ENCODE assay signal across 3 cellular contexts in the genomic region with DNA sequence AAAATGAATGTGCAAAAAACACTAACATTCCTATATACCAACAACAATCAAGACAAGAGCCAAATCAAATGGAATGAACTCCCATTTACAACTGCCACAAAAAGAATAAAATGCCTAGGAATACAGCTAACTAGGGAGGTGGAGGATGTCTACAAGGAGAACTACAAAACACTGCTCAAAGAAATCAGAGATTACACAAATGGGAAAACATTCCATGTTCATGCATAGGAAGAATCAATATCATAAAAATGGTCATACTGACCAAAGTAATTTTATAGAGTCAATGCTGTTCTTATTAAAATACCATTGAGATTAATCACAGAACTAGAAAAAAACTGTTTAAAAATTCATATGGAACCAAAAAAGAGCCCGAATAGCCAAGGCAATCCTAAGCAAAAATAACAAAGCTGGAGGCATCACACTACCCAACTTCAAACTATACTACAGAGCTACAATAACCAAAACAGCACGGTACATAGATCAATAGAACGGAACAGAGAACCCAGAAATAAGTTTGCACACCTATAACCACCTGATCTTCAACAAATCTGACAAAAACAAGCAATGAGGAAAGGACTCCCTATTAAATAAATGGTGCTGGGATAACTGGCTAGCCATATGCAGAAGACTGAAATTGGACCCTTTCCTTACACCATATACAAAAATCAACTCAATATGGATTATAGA. TPM values are rescaled to one million over a fixed set of nuclear protein-coding genes. Genes with fewer than 3 reads are reported as not detected.
"Had no signal": no experiment of that assay in that cellular context is flagged by ENCODE, and none has a peak within 500 bp of the region (broad histone marks: within the 10 kb centered on the region; RNA-seq: fewer than 3 reads in every experiment).

No MANE protein-coding gene starts in this region.

RNA-seq across cellular contexts. Expression of a gene that starts 21.2 kb away (rescaled TPM):
- total RNA-seq: LHCN-M2, M059J, MCF 10A had no signal
